Comparison of ENCODE assay signal across 12 cellular contexts in the genomic region with DNA sequence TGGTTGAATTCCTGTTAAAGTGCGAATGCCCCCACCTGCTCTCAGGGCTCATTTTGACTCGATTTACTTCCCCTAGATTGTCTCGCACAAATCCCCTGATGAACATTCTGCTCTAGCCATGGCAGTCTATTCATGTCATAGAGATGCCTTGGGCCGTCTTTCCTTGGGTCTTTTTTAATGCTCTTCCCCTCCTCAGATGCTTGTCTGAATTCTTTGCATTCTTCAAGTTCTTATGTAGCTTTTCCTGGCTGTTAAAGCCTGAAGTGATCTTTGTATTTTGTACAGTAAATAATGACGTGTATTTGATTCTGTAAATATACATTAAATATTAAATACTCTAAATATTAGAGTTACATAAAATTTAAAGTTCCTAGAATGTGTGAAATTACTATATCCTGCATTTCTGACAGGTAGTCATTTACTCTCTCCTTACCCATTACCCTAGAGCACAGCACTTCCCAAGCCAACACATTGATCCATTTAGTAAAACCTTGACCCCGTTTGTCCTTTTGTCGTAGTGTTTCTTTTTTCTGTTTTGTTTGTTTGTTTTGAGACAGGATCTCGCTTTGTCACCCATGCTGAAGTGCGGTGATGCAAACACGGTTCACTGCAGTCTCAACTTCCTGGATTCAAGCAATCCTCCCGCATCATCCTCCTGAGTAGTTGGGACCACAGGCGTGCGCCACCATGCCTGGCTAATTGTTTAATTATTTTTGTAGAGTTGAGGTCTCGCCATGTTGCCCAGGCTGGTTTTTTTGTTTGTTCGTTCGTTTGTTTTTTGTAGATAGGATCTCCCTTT. TPM values are rescaled to one million over a fixed set of nuclear protein-coding genes. Genes with fewer than 3 reads are reported as not detected.
DNase-seq lines count a peak whose midpoint lies in the region; ATAC-seq and TF ChIP-seq lines count a peak whose summit lies in the region.
"Had no signal": no experiment of that assay in that cellular context is flagged by ENCODE, and none has a peak within 500 bp of the region (broad histone marks: within the 10 kb centered on the region; RNA-seq: fewer than 3 reads in every experiment).

No MANE protein-coding gene starts in this region.

- peak; percentile 47 for DNase-seq in A172 (ENCODE audit: low spot score)
- peak; percentile 32 for DNase-seq in H7
- DNase-seq in astrocyte of the hippocampus (ENCODE audit: low read depth, low spot score), result peak; percentile 73
- peak; percentile 28 for DNase-seq in kidney glomerular epithelial cell (lab: John Stamatoyannopoulos, UW)
- no peak for DNase-seq in activated T-cell treated with anti-CD3 and anti-CD28 coated beads, Interleukin-2, amount 50 U/mL, for 48 hours
- no peak for DNase-seq in Kasumi-1 (lab: John Stamatoyannopoulos, UW)
- DNase-seq in stomach, result no peak
- no peak for DNase-seq in left cardiac atrium
- DNase-seq: activated naive CD8-positive, alpha-beta T cell treated with anti-CD3 and anti-CD28 coated beads, Interleukin-2, amount 50 U/mL, for 24 hours; effector memory CD4-positive, alpha-beta T cell; NCI-H2171 had no signal

- H3K36me3 ChIP-seq in H7 (replicated peaks; ENCODE audit: control insufficient read depth, insufficient read depth, low read length), result peaks cover 4% of the 10 kb centered on the region
- H3K36me3 ChIP-seq in stomach, result peaks cover 0 to 59% (median 47%) of the 10 kb centered on the region in 4 donors

- no peak overlapping the region for H3K27ac ChIP-seq in stomach
- H3K27ac ChIP-seq: tibial nerve had no signal

- intact Hi-C loops in stomach (cut with DNase I; ENCODE audit: low total_unique reads) (no loop called here), left cardiac atrium (cut with DNase I) (no loop called here)

- H3K4me3 ChIP-seq in H7 (ENCODE audit: insufficient read depth, low read depth, low read length) (no peak overlapping the region), stomach (no peak overlapping the region)
- H3K4me3 ChIP-seq: tibial nerve had no signal

- WGBS in stomach, 5 donors, result 88 to 89% (median 88%) methylated on average over 16 of the region's 16 CpGs

- TF ChIP-seq POLR2A in stomach (IDR thresholded peaks at IDR 0.05), result no peak

- no peak for ATAC-seq in left cardiac atrium
- ATAC-seq: activated naive CD8-positive, alpha-beta T cell treated with anti-CD3 and anti-CD28 coated beads, Interleukin-2, amount 50 U/mL, for 24 hours had no signal

- H3K27me3 ChIP-seq in H7 (ENCODE audit: control insufficient read depth, insufficient read depth, low read length), result no peaks in the 10 kb centered on the region
- no peaks in the 10 kb centered on the region for H3K27me3 ChIP-seq in stomach
- H3K27me3 ChIP-seq: tibial nerve had no signal

- no peak for TF ChIP-seq EP300 in stomach (IDR thresholded peaks at IDR 0.05)

- no peak for TF ChIP-seq CTCF in stomach (IDR thresholded peaks at IDR 0.05)

- H3K9me3 ChIP-seq in stomach, result no peaks in the 10 kb centered on the region
- H3K9me3 ChIP-seq: tibial nerve had no signal

- H3K4me1 ChIP-seq in stomach, result no peaks in the 10 kb centered on the region
- H3K4me1 ChIP-seq: tibial nerve had no signal

RNA-seq across cellular contexts. Expression of a gene that starts 47.9 kb away (rescaled TPM):
- total RNA-seq in A172 (2014; rRNA removed; shearing (Covaris generic)), result 17.8 and 20.7 TPM in 2 replicates
- 46.5 and 58.7 TPM in 2 replicates for total RNA-seq in H7 (2014; rRNA removed; shearing (Covaris generic))
- 10 to 100 TPM; 18.7 to 68.8 (median 23.5) TPM for total RNA-seq in stomach
- 1 to 10 TPM; 3.1 to 4.4 (median 4.2) TPM for polyA plus RNA-seq in stomach
- 10 to 100 TPM; 13.2 to 14.3 TPM for total RNA-seq in left cardiac atrium

Comparison
In these comparisons a context has a peak if more than half of its experiments do, and no peak if none do; other contexts are left out.
1. DNase-seq: peak in A172 (single experiment), H7 (single experiment), astrocyte of the hippocampus (single experiment) and kidney glomerular epithelial cell (single experiment); none in activated T-cell treated with anti-CD3 and anti-CD28 coated beads, Interleukin-2, amount 50 U/mL, for 48 hours (0 of 2), Kasumi-1 (0 of 2), stomach (single experiment) and left cardiac atrium (single experiment).